ENCODE assay signal across 13 cellular contexts in the genomic region with DNA sequence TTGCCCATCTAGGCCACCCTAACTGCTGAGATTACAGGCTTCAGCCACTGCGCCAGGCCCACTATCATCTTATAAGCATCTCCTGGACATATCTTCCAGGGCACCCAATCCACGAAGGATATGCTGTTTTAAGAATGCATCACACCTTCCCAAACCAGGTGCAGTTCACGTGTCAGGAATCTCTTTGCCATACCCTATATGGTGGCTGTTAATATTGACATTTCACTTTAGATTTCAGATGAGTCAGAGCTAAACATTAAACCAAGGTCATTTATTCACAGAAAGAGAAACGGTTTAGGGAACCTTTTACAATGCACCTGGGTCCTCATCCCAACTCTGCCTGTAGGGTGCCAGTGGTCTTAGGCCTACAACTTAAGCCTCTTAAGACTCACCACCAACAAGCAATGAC.
DNase-seq lines count a peak whose midpoint lies in the region; ATAC-seq lines count a peak whose summit lies in the region.
"Had no signal": no experiment of that assay in that cellular context is flagged by ENCODE, and none has a peak within 500 bp of the region (broad histone marks: within the 10 kb centered on the region; RNA-seq: fewer than 3 reads in every experiment).

No MANE protein-coding gene starts in this region.

- H3K36me3 ChIP-seq in GM23248 (ENCODE audit: low read depth): no peaks in the 10 kb centered on the region
- H3K36me3 ChIP-seq: brain microvascular endothelial cell, upper lobe of left lung had no signal

- in situ Hi-C loops in GM23248 (cut with MboI): no loop called here

- 98 to 100% methylated on average over 4 of the region's 4 CpGs for WGBS in GM23248 (ENCODE audit: low coverage in 1 of 2, low lambda C conversion rate in 2 of 2, missing lambda C conversion rate in 2 of 2), 2 experiments

- no peak overlapping the region for H3K4me2 ChIP-seq in GM23248 (ENCODE audit: unreplicated experiment)

- H4K20me1 ChIP-seq in GM23248 (ENCODE audit: insufficient read depth): peaks cover 24% of the 10 kb centered on the region; the same call in 1 of the 2 replicates

- no peak overlapping the region for H3K27ac ChIP-seq in GM23248
- H3K27ac ChIP-seq: brain microvascular endothelial cell, upper lobe of left lung had no signal

- 0 out of 2 replicates have a peak, but pooled peaks cover 3% of the 10 kb centered on the region for H3K4me1 ChIP-seq in GM23248 (ENCODE audit: insufficient read depth)

- H3K4me3 ChIP-seq in GM23248: no peak overlapping the region
- H3K4me3 ChIP-seq: upper lobe of left lung had no signal

- no peaks in the 10 kb centered on the region for H3K27me3 ChIP-seq in GM23248 (replicated peaks; ENCODE audit: insufficient read depth)
- H3K27me3 ChIP-seq: brain microvascular endothelial cell, upper lobe of left lung had no signal

- ATAC-seq in GM18907 (IDR thresholded peaks at IDR 0.05; ENCODE audit: unreplicated experiment): peak; percentile 72
- no peak for ATAC-seq in GM21576 (IDR thresholded peaks at IDR 0.05; ENCODE audit: unreplicated experiment)

- H3K9me2 ChIP-seq in GM23248 (ENCODE audit: insufficient read depth): no peaks in the 10 kb centered on the region

- no peak overlapping the region for H2AFZ ChIP-seq in GM23248

- no peaks in the 10 kb centered on the region for H3K9me3 ChIP-seq in GM23248 (ENCODE audit: low read depth)
- H3K9me3 ChIP-seq: upper lobe of left lung had no signal

- H3K9ac ChIP-seq in GM23248: no peak overlapping the region

- H3F3A ChIP-seq in GM23248 (ENCODE audit: insufficient read depth): no peaks in the 10 kb centered on the region

- peaks cover 99% of the 10 kb centered on the region for H3K79me2 ChIP-seq in GM23248 (ENCODE audit: insufficient read depth)

- DNase-seq in COLO668 (lab: John Stamatoyannopoulos, UW; ENCODE audit: unreplicated experiment) (peak; percentile 47), LoVo (ENCODE audit: low spot score) (peak; percentile 2), glomerular visceral epithelial cell (ENCODE audit: extremely low spot score) (peak; percentile 27), amygdala (lab: John Stamatoyannopoulos, UW) (no peak), GM23248 (no peak)
- DNase-seq in activated CD4-positive, alpha-beta T cell treated with anti-CD3 and anti-CD28 coated beads for 1 hour: no peak
- DNase-seq: activated CD8-positive, alpha-beta memory T cell treated with anti-CD3 and anti-CD28 coated beads, Interleukin-2, amount 50 U/mL, for 48 hours; brain microvascular endothelial cell; islet precursor cell; NCI-H446; upper lobe of left lung had no signal

Comparison
In these comparisons a context has a peak if more than half of its experiments do, and no peak if none do; other contexts are left out.
1. DNase-seq: peak in COLO668 (single experiment), LoVo (single experiment) and glomerular visceral epithelial cell (single experiment); none in amygdala (0 of 56), activated CD4-positive, alpha-beta T cell treated with anti-CD3 and anti-CD28 coated beads for 1 hour (single experiment) and GM23248 (single experiment).